19 cellular contexts compared by ENCODE assay signal in genomic region chr2:120419073-120419472, GRCh38.
DNase-seq lines count a peak whose midpoint lies in the region; ATAC-seq and TF ChIP-seq lines count a peak whose summit lies in the region.
"Had no signal": no experiment of that assay in that cellular context is flagged by ENCODE, and none has a peak within 500 bp of the region (broad histone marks: within the 10 kb centered on the region; RNA-seq: fewer than 3 reads in every experiment).

No MANE protein-coding gene starts in this region.

- TF ChIP-seq CTCF in endodermal cell (conservative IDR thresholded peaks at IDR 0.05) (no peak), foreskin fibroblast (IDR thresholded peaks at IDR 0.05; ENCODE audit: low read depth, low read length) (no peak), neural progenitor cell (IDR thresholded peaks at IDR 0.05) (no peak)

- no peak overlapping the region for H3K27ac ChIP-seq in endodermal cell (ENCODE audit: low read depth, low read length)
- H3K27ac ChIP-seq in aorta (ENCODE audit: low read depth in 1 of 2, low read length in 2 of 2): no peak overlapping the region
- no peak overlapping the region for H3K27ac ChIP-seq in neural progenitor cell
- H3K27ac ChIP-seq: BLaER1 treated with 17β-estradiol and CSF1 and Interleukin-3, amounts not matched to agents 10 nM and 100 nM; cardiac muscle cell; esophagus squamous epithelium had no signal

- peaks cover 44% of the 10 kb centered on the region for H3K27me3 ChIP-seq in endodermal cell (ENCODE audit: control insufficient read depth, insufficient read depth, low read length, poor library complexity, severe bottlenecking)
- no peaks in the 10 kb centered on the region for H3K27me3 ChIP-seq in aorta (ENCODE audit: control insufficient read depth in 1 of 2, insufficient read depth in 2 of 2, low read length in 1 of 2)
- H3K27me3 ChIP-seq in neural progenitor cell: peaks cover 29% of the 10 kb centered on the region
- H3K27me3 ChIP-seq: BLaER1 treated with 17β-estradiol and CSF1 and Interleukin-3, amounts not matched to agents 10 nM and 100 nM had no signal

- H3K9ac ChIP-seq in endodermal cell (ENCODE audit: extremely low read depth, low read length, poor library complexity, severe bottlenecking): no peak overlapping the region
- H3K9ac ChIP-seq in neural progenitor cell: no peak overlapping the region
- H3K9ac ChIP-seq: BLaER1 treated with 17β-estradiol and CSF1 and Interleukin-3, amounts not matched to agents 10 nM and 100 nM had no signal

- no peaks in the 10 kb centered on the region for H3K4me1 ChIP-seq in endodermal cell (ENCODE audit: control insufficient read depth, insufficient read depth, low read length)
- H3K4me1 ChIP-seq in aorta (ENCODE audit: control insufficient read depth in 1 of 2, insufficient read depth in 2 of 2, low read length in 2 of 2): no peaks in the 10 kb centered on the region
- H3K4me1 ChIP-seq in neural progenitor cell: no peaks in the 10 kb centered on the region
- H3K4me1 ChIP-seq: BLaER1 treated with 17β-estradiol and CSF1 and Interleukin-3, amounts not matched to agents 10 nM and 100 nM; esophagus squamous epithelium had no signal

- H3K4me3 ChIP-seq in endodermal cell (ENCODE audit: low read length) (no peak overlapping the region), aorta (ENCODE audit: low read length in 2 of 2) (no peak overlapping the region), foreskin fibroblast (ENCODE audit: low read depth in 1 of 2, low read length in 2 of 2) (no peak overlapping the region), neural progenitor cell (no peak overlapping the region)
- H3K4me3 ChIP-seq: BLaER1 treated with 17β-estradiol and CSF1 and Interleukin-3, amounts not matched to agents 10 nM and 100 nM; cardiac muscle cell; esophagus squamous epithelium had no signal

- intact Hi-C loops in aorta (cut with DNase I): no loop called here

- H3K4me1 Mint-ChIP-seq in endodermal cell (no peaks in the 10 kb centered on the region), neural progenitor cell (peaks cover 5% of the 10 kb centered on the region)
- H3K4me1 Mint-ChIP-seq: activated CD4-positive, alpha-beta T cell treated with anti-CD3 and anti-CD28 coated beads, Interleukin-2, amount 10 ng/mL, durations not matched to agents 7 days and 5 days; immature natural killer cell; naive thymus-derived CD8-positive, alpha-beta T cell had no signal

- H3K36me3 Mint-ChIP-seq in endodermal cell (ENCODE audit: low read depth) (no peaks in the 10 kb centered on the region), neural progenitor cell (no peaks in the 10 kb centered on the region)
- H3K36me3 Mint-ChIP-seq: immature natural killer cell; naive thymus-derived CD8-positive, alpha-beta T cell had no signal

- H3K9me3 ChIP-seq in endodermal cell (ENCODE audit: control insufficient read depth, low read length) (no peaks in the 10 kb centered on the region), aorta (ENCODE audit: control insufficient read depth, low read length) (no peaks in the 10 kb centered on the region), neural progenitor cell (ENCODE audit: low read depth) (no peaks in the 10 kb centered on the region)
- H3K9me3 ChIP-seq: BLaER1 treated with 17β-estradiol and CSF1 and Interleukin-3, amounts not matched to agents 10 nM and 100 nM; esophagus squamous epithelium had no signal

- H3K36me3 ChIP-seq in endodermal cell (ENCODE audit: control insufficient read depth, insufficient read depth, low read length): no peaks in the 10 kb centered on the region
- no peaks in the 10 kb centered on the region for H3K36me3 ChIP-seq in aorta (ENCODE audit: control insufficient read depth in 1 of 2, insufficient read depth in 2 of 2, low read length in 1 of 2)
- no peaks in the 10 kb centered on the region for H3K36me3 ChIP-seq in neural progenitor cell
- H3K36me3 ChIP-seq: BLaER1 treated with 17β-estradiol and CSF1 and Interleukin-3, amounts not matched to agents 10 nM and 100 nM; cardiac muscle cell; esophagus squamous epithelium had no signal

- H3K79me2 ChIP-seq in neural progenitor cell (ENCODE audit: low read depth): no peaks in the 10 kb centered on the region

- ATAC-seq in aorta (ENCODE audit: low FRiP score): peak; percentile 51
- ATAC-seq: naive thymus-derived CD8-positive, alpha-beta T cell; Panc1 had no signal

- H3K27ac Mint-ChIP-seq in endodermal cell (no peak overlapping the region), neural progenitor cell (no peak overlapping the region)
- H3K27ac Mint-ChIP-seq: activated CD4-positive, alpha-beta T cell treated with anti-CD3 and anti-CD28 coated beads, Interleukin-2, amount 10 ng/mL, durations not matched to agents 7 days and 5 days; immature natural killer cell had no signal

- no peaks in the 10 kb centered on the region for H4K20me1 ChIP-seq in neural progenitor cell (ENCODE audit: low read depth)
- H4K20me1 ChIP-seq: BLaER1 treated with 17β-estradiol and CSF1 and Interleukin-3, amounts not matched to agents 10 nM and 100 nM had no signal

- H3K4me2 ChIP-seq in neural progenitor cell: no peak overlapping the region
- H3K4me2 ChIP-seq: BLaER1 treated with 17β-estradiol and CSF1 and Interleukin-3, amounts not matched to agents 10 nM and 100 nM had no signal

- H3F3A ChIP-seq in neural progenitor cell (ENCODE audit: low read depth): no peaks in the 10 kb centered on the region

- H3K9me3 Mint-ChIP-seq in endodermal cell (no peaks in the 10 kb centered on the region), neural progenitor cell (no peaks in the 10 kb centered on the region)
- H3K9me3 Mint-ChIP-seq: activated CD4-positive, alpha-beta T cell treated with anti-CD3 and anti-CD28 coated beads, Interleukin-2, amount 10 ng/mL, durations not matched to agents 7 days and 5 days; naive thymus-derived CD8-positive, alpha-beta T cell had no signal

- peak; percentile 46 for DNase-seq in activated effector memory CD4-positive, alpha-beta T cell treated with anti-CD3 and anti-CD28 coated beads, Interleukin-2, amount 50 U/mL, for 16 hours
- no peak for DNase-seq in activated effector memory CD4-positive, alpha-beta T cell treated with Interleukin-2 at 50 U/mL for 16 hours
- DNase-seq in endodermal cell (peak; percentile 42), myocyte (ENCODE audit: low read depth) (peak; percentile 14), aorta (peak in 1 of 2 donors; percentile 74), NCI-H1930 (lab: John Stamatoyannopoulos, UW) (no peak), foreskin fibroblast (no peak), neural progenitor cell (ENCODE audit: low spot score) (no peak)
- DNase-seq: activated CD4-positive, alpha-beta T cell treated with anti-CD3 and anti-CD28 coated beads, Interleukin-2, amount 10 ng/mL, durations not matched to agents 7 days and 5 days; activated T-cell treated with anti-CD3 and anti-CD28 coated beads, Interleukin-2, amount 50 U/mL, for 1 hour; DMS153; esophagus squamous epithelium; immature natural killer cell; NCI-H1417 treated with DMSO at 0.1 percent for 48 hours; NCI-H226 had no signal

- H3K27me3 Mint-ChIP-seq in endodermal cell (ENCODE audit: insufficient read depth) (peaks cover 24% of the 10 kb centered on the region), neural progenitor cell (ENCODE audit: insufficient read depth, low read depth) (peaks cover 11% of the 10 kb centered on the region)

- WGBS in endodermal cell (ENCODE audit: insufficient coverage in 1 of 2, insufficient read length in 1 of 2), 2 experiments: 79 to 84% methylated on average over 5 to 6 of the region's 6 CpGs
- WGBS in aorta, 2 donors: 5 to 9% methylated on average over 6 of the region's 6 CpGs

- H3K4me3 Mint-ChIP-seq in endodermal cell (no peak overlapping the region), neural progenitor cell (no peak overlapping the region)
- H3K4me3 Mint-ChIP-seq: activated CD4-positive, alpha-beta T cell treated with anti-CD3 and anti-CD28 coated beads, Interleukin-2, amount 10 ng/mL, durations not matched to agents 7 days and 5 days; immature natural killer cell; naive thymus-derived CD8-positive, alpha-beta T cell had no signal

- H2AFZ ChIP-seq in neural progenitor cell (replicated peaks): no peak overlapping the region

Comparison
In these comparisons a context has a peak if more than half of its experiments do, and no peak if none do; other contexts are left out.
1. DNase-seq: peak in activated effector memory CD4-positive, alpha-beta T cell treated with anti-CD3 and anti-CD28 coated beads, Interleukin-2, amount 50 U/mL, for 16 hours (single experiment), endodermal cell (single experiment) and myocyte (single experiment); none in activated effector memory CD4-positive, alpha-beta T cell treated with Interleukin-2 at 50 U/mL for 16 hours (single experiment), NCI-H1930 (0 of 2), foreskin fibroblast (0 of 2) and neural progenitor cell (single experiment).